ENCODE assay signal across 8 cellular contexts in genomic region chr3:115040673-115041286, GRCh38.
DNase-seq lines count a peak whose midpoint lies in the region; TF ChIP-seq lines count a peak whose summit lies in the region.

No MANE protein-coding gene starts in this region.

- intact Hi-C loops in esophagus squamous epithelium (cut with DNase I) = no loop called here

- TF ChIP-seq CTCF in AG09309 (IDR thresholded peaks at IDR 0.05; ENCODE audit: control insufficient read depth, insufficient read depth, low read depth, low read length, missing control alignments) (peak; percentile 74), GM12873 (IDR thresholded peaks at IDR 0.05; ENCODE audit: insufficient read depth, low read depth, low read length, missing control alignments) (peak; percentile 64), WI38 (IDR thresholded peaks at IDR 0.05; ENCODE audit: low read depth, low read length) (peak; percentile 52), esophagus squamous epithelium (IDR thresholded peaks at IDR 0.05) (peak; percentile 8 to 68 (median 56))

- WGBS in esophagus squamous epithelium, 2 donors = 25 to 30% methylated on average over 4 of the region's 4 CpGs

- H3K4me3 ChIP-seq in AG09309 (ENCODE audit: control insufficient read depth, low read depth, low read length) (no peak overlapping the region), WI38 (ENCODE audit: low read depth, low read length) (no peak overlapping the region), esophagus squamous epithelium (no peak overlapping the region)

- peaks cover 0 to 7% (median 0%) of the 10 kb centered on the region in 3 donors for H3K4me1 ChIP-seq in esophagus squamous epithelium

- peak; percentile 16 for DNase-seq in AG09309 (ENCODE audit: low read depth)
- DNase-seq in LoVo (ENCODE audit: low spot score) = peak; percentile 8
- DNase-seq in esophagus squamous epithelium (lab: John Stamatoyannopoulos, UW) = no peak
- DNase-seq in non-pigmented ciliary epithelial cell (ENCODE audit: low read depth) = peak; percentile 13
- DNase-seq in cortex of kidney (lab: John Stamatoyannopoulos, UW) = no peak
- no peak for DNase-seq in NCI-H1930 (lab: John Stamatoyannopoulos, UW)

- no peaks in the 10 kb centered on the region for H3K9me3 ChIP-seq in esophagus squamous epithelium

- TF ChIP-seq POLR2A in esophagus squamous epithelium (IDR thresholded peaks at IDR 0.05) = no peak

- no peaks in the 10 kb centered on the region for H3K36me3 ChIP-seq in esophagus squamous epithelium

- H3K27ac ChIP-seq in esophagus squamous epithelium = no peak overlapping the region

- H3K27me3 ChIP-seq in esophagus squamous epithelium = no peaks in the 10 kb centered on the region

Comparison
In these comparisons a context has a peak if more than half of its experiments do, and no peak if none do; other contexts are left out.
1. DNase-seq: peak in AG09309 (single experiment), LoVo (single experiment) and non-pigmented ciliary epithelial cell (single experiment); none in esophagus squamous epithelium (single experiment), cortex of kidney (single experiment) and NCI-H1930 (0 of 2).
2. Peak in every context shown above with its lines, with median percentiles within 50 percentile points of each other: CTCF ChIP-seq.